ENCODE assay signal across 20 cellular contexts in the genomic region with DNA sequence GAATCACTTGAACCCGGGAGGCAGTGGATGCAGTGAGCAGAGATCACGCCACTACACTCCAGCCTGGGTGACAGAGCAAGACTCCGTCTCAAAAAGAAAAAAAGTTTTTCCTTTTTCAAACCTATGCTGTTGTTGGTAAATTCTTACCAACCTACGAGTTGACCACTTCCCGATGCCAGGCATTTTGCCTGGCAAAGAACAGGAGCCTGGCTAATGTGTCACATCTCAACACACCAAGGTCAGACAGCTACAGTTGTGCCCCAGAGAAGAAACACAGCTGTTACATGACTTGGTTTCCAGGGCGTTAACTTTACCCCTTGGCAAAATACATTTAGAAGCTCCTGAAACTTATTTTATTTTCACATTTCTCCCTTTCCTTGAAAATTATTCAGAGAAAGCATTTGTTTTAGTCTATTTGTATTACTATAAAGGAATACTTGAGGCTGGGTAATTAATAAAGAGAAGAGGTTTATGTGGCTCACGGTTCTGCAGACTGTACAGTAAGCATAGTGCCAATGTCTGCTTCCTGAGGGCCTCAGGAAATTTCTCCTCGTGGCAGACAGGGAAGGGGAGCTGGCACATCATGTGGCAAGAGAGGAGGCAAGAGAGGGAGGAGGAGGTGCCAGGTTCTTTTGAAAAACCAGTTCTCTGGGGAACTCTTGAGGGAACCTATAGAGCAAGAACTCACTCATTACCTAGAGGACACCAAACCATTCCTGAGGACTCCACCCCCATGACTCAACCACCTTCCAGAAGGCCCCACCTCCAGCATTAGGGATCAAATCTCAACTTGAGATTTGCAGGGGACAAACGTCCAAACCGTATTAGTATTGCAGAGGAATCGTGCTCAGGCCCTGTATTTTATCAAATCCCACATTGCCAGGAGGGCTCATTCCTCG.
A peak's percentile ranks its signal among the peaks of the same experiment; 100 is the strongest.
DNase-seq lines count a peak whose midpoint lies in the region; ATAC-seq and TF ChIP-seq lines count a peak whose summit lies in the region.
"Had no signal": no experiment of that assay in that cellular context is flagged by ENCODE, and none has a peak within 500 bp of the region (broad histone marks: within the 10 kb centered on the region; RNA-seq: fewer than 3 reads in every experiment).

No MANE protein-coding gene starts in this region.

- no peak overlapping the region for H2AFZ ChIP-seq in mammary epithelial cell (ENCODE audit: low read depth, low read length)

- H3K79me2 ChIP-seq in mammary epithelial cell (ENCODE audit: insufficient read depth, low read length): no peaks in the 10 kb centered on the region

- no peak for TF ChIP-seq POLR2A in breast epithelium (IDR thresholded peaks at IDR 0.05)
- TF ChIP-seq POLR2A in spleen (IDR thresholded peaks at IDR 0.05): no peak

- H4K20me1 ChIP-seq in mammary epithelial cell (ENCODE audit: insufficient read depth, low read length): no peaks in the 10 kb centered on the region

- H3K36me3 Mint-ChIP-seq in MCF 10A (ENCODE audit: insufficient read depth, unreplicated experiment): no peaks in the 10 kb centered on the region
- H3K36me3 Mint-ChIP-seq: CD4-positive, CD25-positive, alpha-beta regulatory T cell had no signal

- H3K27me3 Mint-ChIP-seq in MCF 10A (ENCODE audit: insufficient read depth, unreplicated experiment): no peaks in the 10 kb centered on the region

- POLR2A ChIA-PET in MCF 10A (lab: Yijun Ruan, JAX): no interaction called here

- CTCF ChIA-PET in MCF 10A (lab: Yijun Ruan, JAX) (interaction anchor here (0.6 to 2.9 kb wide), 7 partner anchors 8 to 773 kb away, joined by 3 to 17 read pairs (median 4); no protein-coding TSS in a partner anchor), mammary epithelial cell (lab: Charles Lee; ENCODE audit: low non-redundant PET) (no interaction called here)

- WGBS in mammary epithelial cell (ENCODE audit: low coverage, missing lambda C conversion rate): 48% methylated on average over 10 of the region's 12 CpGs
- WGBS in spleen, 5 donors: 62 to 76% (median 69%) methylated on average over 12 of the region's 12 CpGs

- in situ Hi-C loops in mammary epithelial cell (cut with MboI; ENCODE audit: low sequenced_read_pairs in 2 of 2): no loop called here

- no peaks in the 10 kb centered on the region for H3K9me3 Mint-ChIP-seq in MCF 10A (ENCODE audit: unreplicated experiment)

- peaks cover 6% of the 10 kb centered on the region for H3K4me1 Mint-ChIP-seq in MCF 10A (ENCODE audit: insufficient read depth, unreplicated experiment)
- H3K4me1 Mint-ChIP-seq: CD4-positive, CD25-positive, alpha-beta regulatory T cell had no signal

- H3K36me3 ChIP-seq in breast epithelium: no peaks in the 10 kb centered on the region
- H3K36me3 ChIP-seq in mammary epithelial cell (ENCODE audit: insufficient read depth, low read length): no peaks in the 10 kb centered on the region
- no peaks in the 10 kb centered on the region for H3K36me3 ChIP-seq in spleen

- peaks cover 0 to 15% of the 10 kb centered on the region in 2 donors for H3K27me3 ChIP-seq in breast epithelium
- no peaks in the 10 kb centered on the region for H3K27me3 ChIP-seq in mammary epithelial cell (ENCODE audit: insufficient read depth, low read length)
- H3K27me3 ChIP-seq in spleen (replicated peaks in 1 of 7): peaks cover 0 to 32% (median 5%) of the 10 kb centered on the region in 7 donors

- no peak overlapping the region for H3K9ac ChIP-seq in mammary epithelial cell (ENCODE audit: insufficient read depth, low read length)
- H3K9ac ChIP-seq: SK-N-SH had no signal

- TF ChIP-seq CTCF in MCF 10A (IDR thresholded peaks at IDR 0.05; ENCODE audit: unreplicated experiment) (no peak), breast epithelium (IDR thresholded peaks at IDR 0.05) (no peak), mammary epithelial cell (conservative IDR thresholded peaks at IDR 0.05 in 1 of 2, IDR thresholded peaks at IDR 0.05 in 1 of 2; ENCODE audit: extremely low read depth in 1 of 2, insufficient read depth in 1 of 2, low read depth in 1 of 2, low read length in 2 of 2) (no peak), spleen (IDR thresholded peaks at IDR 0.05 in 8 of 11, conservative IDR thresholded peaks at IDR 0.05 in 3 of 11) (no peak)

- intact Hi-C loops in MCF 10A (cut with micrococcal nuclease) (loop anchor here (10.0 kb wide), 1 partner anchor 815 kb away; no protein-coding TSS in a partner anchor), breast epithelium (cut with DNase I; ENCODE audit: low total_unique reads) (loop anchor here (10.0 kb wide), 1 partner anchor 435 kb away; no protein-coding TSS in a partner anchor), mammary epithelial cell (cut with micrococcal nuclease) (no loop called here), spleen (cut with DNase I; ENCODE audit: low total_unique reads) (loop anchor here (10.0 kb wide), 2 partner anchors 85 to 265 kb away; partner anchors contain the start of gene PAXIP1)

- H3K27ac ChIP-seq in breast epithelium (no peak overlapping the region), mammary epithelial cell (ENCODE audit: insufficient read depth, low read depth, low read length) (no peak overlapping the region), spleen (no peak overlapping the region)

- H3K4me1 ChIP-seq in breast epithelium (no peaks in the 10 kb centered on the region), mammary epithelial cell (ENCODE audit: insufficient read depth, low read length) (no peaks in the 10 kb centered on the region), spleen (peaks cover 0 to 5% (median 1%) of the 10 kb centered on the region in 6 donors)

- H3K4me2 ChIP-seq in mammary epithelial cell (ENCODE audit: insufficient read depth, low read depth, low read length): no peak overlapping the region
- H3K4me2 ChIP-seq: SK-N-SH had no signal

- dilution Hi-C loops in mammary epithelial cell (cut with HindIII; ENCODE audit: low sequenced_read_pairs): no loop called here

- BruUV-seq in MCF 10A (replicated peaks; lab: Mats Ljungman, UMichigan) (no TSS peak), mammary epithelial cell (replicated peaks; lab: Mats Ljungman, UMichigan) (no TSS peak)

- H3K4me3 ChIP-seq in breast epithelium (no peak overlapping the region), mammary epithelial cell (replicated peaks in 1 of 3; ENCODE audit: insufficient read depth in 1 of 3, low read depth in 2 of 3, low read length in 3 of 3) (no peak overlapping the region), spleen (no peak overlapping the region)
- H3K4me3 ChIP-seq: GM12878 had no signal

- no peak for ATAC-seq in left lobe of liver
- no peak for ATAC-seq in GM19324 (IDR thresholded peaks at IDR 0.05; ENCODE audit: low FRiP score, unreplicated experiment)
- no peak for ATAC-seq in HG03159 (IDR thresholded peaks at IDR 0.05; ENCODE audit: unreplicated experiment)
- ATAC-seq: GM12878, HCT116 had no signal

- H3K4me3 Mint-ChIP-seq in MCF 10A (ENCODE audit: unreplicated experiment): no peak overlapping the region
- H3K4me3 Mint-ChIP-seq: B cell; CD4-positive, CD25-positive, alpha-beta regulatory T cell had no signal

- DNase-seq in MCF 10A (ENCODE audit: unreplicated experiment): peak; percentile 3
- DNase-seq in breast epithelium (ENCODE audit: low spot score in 2 of 2): no peak
- peak; percentile 13 for DNase-seq in mammary epithelial cell
- peak; percentile 8 for DNase-seq in left lobe of liver (ENCODE audit: low spot score)
- peak; percentile 21 for DNase-seq in spleen
- no peak for DNase-seq in NCI-H1930 (lab: John Stamatoyannopoulos, UW)
- DNase-seq: CD4-positive, CD25-positive, alpha-beta regulatory T cell; COR-L47; GOT3; NCI-H187 treated with DMSO at 0.1 percent for 48 hours; NCI-H2171 treated with DMSO at 0.1 percent for 48 hours; NCI-H446; NCI-H69; SHP77 treated with DMSO at 0.1 percent for 48 hours; SK-N-SH had no signal

- H3K9me3 ChIP-seq in breast epithelium (no peaks in the 10 kb centered on the region), mammary epithelial cell (replicated peaks; ENCODE audit: insufficient read depth, low read length) (no peaks in the 10 kb centered on the region), spleen (peaks cover 0 to 6% (median 0%) of the 10 kb centered on the region in 8 donors)
- H3K9me3 ChIP-seq: SK-N-SH had no signal

- no peak overlapping the region for H3K27ac Mint-ChIP-seq in MCF 10A (ENCODE audit: low read depth, unreplicated experiment)
- H3K27ac Mint-ChIP-seq: B cell; CD4-positive, CD25-positive, alpha-beta regulatory T cell had no signal

Comparison
In these comparisons a context has a peak if more than half of its experiments do, and no peak if none do; other contexts are left out.
1. DNase-seq: peak in MCF 10A (single experiment), mammary epithelial cell (single experiment), left lobe of liver (single experiment) and spleen (single experiment); none in breast epithelium (0 of 2) and NCI-H1930 (0 of 2).